Comparison of ENCODE assay signal across 10 cellular contexts in the genomic region with DNA sequence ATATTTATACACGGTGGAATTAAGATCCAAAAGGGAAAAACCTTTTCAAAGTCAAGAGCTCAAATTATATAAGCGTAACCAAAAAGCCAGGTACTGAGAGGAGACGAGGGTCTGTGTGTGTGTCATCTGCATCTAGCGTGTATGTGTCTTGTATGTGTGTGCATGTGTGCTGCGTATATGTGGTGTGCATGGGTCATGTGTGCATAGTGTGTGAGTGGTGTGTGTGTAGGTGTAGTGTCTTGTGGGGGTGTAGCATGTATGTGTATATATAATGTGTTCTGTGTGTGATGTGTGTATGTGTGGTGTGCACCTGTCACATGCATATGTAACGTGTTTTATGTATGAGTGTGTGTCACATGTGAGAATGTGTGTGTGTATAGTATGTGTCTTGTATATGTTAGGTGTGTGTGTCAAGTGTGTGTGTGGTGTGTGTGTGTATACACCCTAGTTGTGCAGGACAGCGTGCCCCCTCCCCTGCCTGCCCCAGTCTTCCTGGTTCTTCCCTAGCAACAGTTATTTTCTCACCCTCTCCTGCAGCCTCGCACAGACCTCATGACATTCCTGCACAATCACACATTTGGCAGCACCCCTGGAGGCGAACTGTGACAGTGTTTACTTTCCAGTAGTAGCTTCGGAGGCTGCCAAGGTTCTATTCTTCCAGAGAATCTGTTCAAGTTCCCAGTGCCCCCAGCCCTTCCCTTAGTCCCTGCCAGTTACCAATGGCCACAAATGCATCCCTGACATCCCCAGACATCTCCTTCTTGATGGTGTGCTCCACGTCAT. TPM values are rescaled to one million over a fixed set of nuclear protein-coding genes. Genes with fewer than 3 reads are reported as not detected.
A peak's percentile ranks its signal among the peaks of the same experiment; 100 is the strongest.
DNase-seq lines count a peak whose midpoint lies in the region; ATAC-seq and TF ChIP-seq lines count a peak whose summit lies in the region.
"Had no signal": no experiment of that assay in that cellular context is flagged by ENCODE, and none has a peak within 500 bp of the region (broad histone marks: within the 10 kb centered on the region; RNA-seq: fewer than 3 reads in every experiment).

No MANE protein-coding gene starts in this region.

- H3K27me3 ChIP-seq in heart right ventricle, result no peaks in the 10 kb centered on the region
- H3K27me3 ChIP-seq: adrenal gland had no signal

- H3K36me3 ChIP-seq in heart right ventricle, result peaks cover 0 to 100% (median 29%) of the 10 kb centered on the region in 9 donors
- H3K36me3 ChIP-seq: WERI-Rb-1 had no signal

- no peak for TF ChIP-seq CTCF in astrocyte of the spinal cord (IDR thresholded peaks at IDR 0.05; ENCODE audit: low read depth, low read length)
- peak in 4 of 9 donors; percentile 2 to 19 (median 14) for TF ChIP-seq CTCF in heart right ventricle (IDR thresholded peaks at IDR 0.05)

- no peaks in the 10 kb centered on the region for H3K9me3 ChIP-seq in heart right ventricle
- H3K9me3 ChIP-seq: adrenal gland had no signal

- in situ Hi-C loops in astrocyte of the spinal cord (cut with HindIII; ENCODE audit: low sequenced_read_pairs), result no loop called here

- DNase-seq in EH (ENCODE audit: low read depth), result peak; percentile 59
- DNase-seq in astrocyte of the spinal cord (ENCODE audit: low read depth, low spot score), result peak; percentile 41
- DNase-seq in heart right ventricle, result peak in 1 of 2 donors; percentile 73
- DNase-seq in renal cortical epithelial cell (ENCODE audit: low read depth), result peak; percentile 43
- no peak for DNase-seq in Kasumi-1 (lab: John Stamatoyannopoulos, UW)
- no peak for DNase-seq in activated gamma-delta T cell treated with Interleukin-2 at 50 U/mL for 16 hours
- no peak for DNase-seq in NCI-H2029 (lab: John Stamatoyannopoulos, UW)
- DNase-seq: WERI-Rb-1 had no signal

- H3K4me3 ChIP-seq in astrocyte of the spinal cord (ENCODE audit: low read depth, low read length) (no peak overlapping the region), heart right ventricle (no peak overlapping the region)
- H3K4me3 ChIP-seq: adrenal gland had no signal

- 65 to 72% methylated on average over 11 of the region's 11 CpGs for whole genome bisulfite sequencing in heart right ventricle, 2 donors

- H3K4me1 ChIP-seq in heart right ventricle, result peaks cover 9 to 58% (median 33%) of the 10 kb centered on the region in 9 donors

- H3K27ac ChIP-seq in heart right ventricle, result peak overlapping the region; percentile 61 to 85 (median 74)
- H3K27ac ChIP-seq: WERI-Rb-1 had no signal

- intact Hi-C loops in heart right ventricle (cut with DNase I), result loop anchor here in 1 of 10 donors (5.0 kb wide), 1 partner anchor 46 kb away; no protein-coding TSS in a partner anchor

- peak; percentile 66 to 91 (median 80) for ATAC-seq in heart right ventricle
- ATAC-seq in GM21717 (IDR thresholded peaks at IDR 0.05; ENCODE audit: unreplicated experiment), result no peak

RNA-seq across cellular contexts. Expression of gene TNIP1, which starts 27.1 kb away (rescaled TPM):
- total RNA-seq in heart right ventricle, result 100 to 1,000 TPM; 113 to 130 (median 125) TPM
- polyA plus RNA-seq in heart right ventricle, result 10 to 100 TPM; 63.8 to 78.1 TPM
- total RNA-seq in renal cortical epithelial cell, result 402 and 506 TPM in 2 replicates

RNA-seq across cellular contexts. Expression of gene ANXA6, which starts 49.6 kb away (rescaled TPM):
- 100 to 1,000 TPM; 182 to 275 (median 219) TPM for total RNA-seq in heart right ventricle
- 100 to 1,000 TPM; 137 to 162 TPM for polyA plus RNA-seq in heart right ventricle
- total RNA-seq in renal cortical epithelial cell, result 154 and 221 TPM in 2 replicates

Comparison
In these comparisons a context has a peak if more than half of its experiments do, and no peak if none do; other contexts are left out.
1. DNase-seq: peak in EH (single experiment), astrocyte of the spinal cord (single experiment) and renal cortical epithelial cell (single experiment); none in Kasumi-1 (0 of 2), activated gamma-delta T cell treated with Interleukin-2 at 50 U/mL for 16 hours (single experiment) and NCI-H2029 (single experiment).